In the genomic region with DNA sequence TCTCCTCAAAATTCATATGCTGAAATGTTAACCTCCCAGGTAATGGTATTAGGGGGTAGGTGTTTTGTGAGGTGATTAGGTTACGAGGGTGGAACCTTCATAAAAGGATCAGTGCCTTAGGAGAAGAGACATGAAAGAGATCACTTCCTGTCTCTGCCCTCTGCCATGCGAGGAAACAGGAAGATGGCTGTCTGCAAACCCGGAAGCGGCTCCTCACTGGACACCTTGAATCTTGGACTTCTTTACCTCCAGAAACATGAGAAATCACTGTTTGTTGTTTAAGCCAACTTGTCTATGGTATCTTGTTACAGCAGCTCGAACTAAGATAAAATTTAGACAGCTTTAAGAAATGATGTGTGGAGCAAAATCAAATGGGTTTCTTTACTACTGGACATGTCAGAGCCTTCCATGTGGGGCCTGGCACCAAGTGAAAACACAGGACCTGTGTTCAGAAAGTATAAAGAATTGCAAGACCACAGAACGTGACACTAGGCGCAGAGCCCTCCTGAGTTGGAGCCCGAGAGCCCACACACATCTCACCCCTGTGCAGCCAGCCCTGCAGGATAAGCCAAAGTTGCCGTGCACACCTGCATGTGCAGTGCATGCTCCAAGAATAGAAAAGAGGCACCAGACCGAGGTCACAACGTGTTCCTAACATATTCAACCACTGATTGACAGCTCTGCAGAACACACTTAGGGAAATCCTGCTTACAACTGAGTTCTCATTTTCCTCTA, we compare ENCODE assay signal across 19 cellular contexts.
DNase-seq lines count a peak whose midpoint lies in the region; ATAC-seq, FAIRE-seq and TF ChIP-seq lines count a peak whose summit lies in the region.
"Had no signal": no experiment of that assay in that cellular context is flagged by ENCODE, and none has a peak within 500 bp of the region (broad histone marks: within the 10 kb centered on the region; RNA-seq: fewer than 3 reads in every experiment).

No MANE protein-coding gene starts in this region.

- no peaks in the 10 kb centered on the region for H3K4me1 ChIP-seq in HepG2 (ENCODE audit: insufficient read depth, low read length)
- H3K4me1 ChIP-seq in right lobe of liver, result no peaks in the 10 kb centered on the region
- no peaks in the 10 kb centered on the region for H3K4me1 ChIP-seq in K562 (replicated peaks in 1 of 2; ENCODE audit: control insufficient read depth in 2 of 2, insufficient read depth in 2 of 2, low read length in 2 of 2)
- H3K4me1 ChIP-seq: BLaER1 had no signal

- H3K4me2 ChIP-seq in HepG2 (ENCODE audit: low read depth, low read length) (no peak overlapping the region), K562 (ENCODE audit: insufficient read depth, low read length) (no peak overlapping the region)
- H3K4me2 ChIP-seq: BLaER1, PC-9 had no signal

- H3K4me3 ChIP-seq in HepG2 (replicated peaks in 1 of 3; ENCODE audit: insufficient read depth in 1 of 3, low read depth in 2 of 3, low read length in 3 of 3) (no peak overlapping the region), right lobe of liver (no peak overlapping the region), K562 (no peak overlapping the region)
- H3K4me3 ChIP-seq: BLaER1, PC-9 had no signal

- no peak overlapping the region for H2AFZ ChIP-seq in HepG2 (ENCODE audit: low read length)
- H2AFZ ChIP-seq in K562 (ENCODE audit: low read depth, low read length), result no peak overlapping the region
- H2AFZ ChIP-seq: PC-9 had no signal

- H3K27me3 ChIP-seq in HepG2 (ENCODE audit: control insufficient read depth in 1 of 2, insufficient read depth in 2 of 2, low read length in 2 of 2) (no peaks in the 10 kb centered on the region; a peak in 1 of 5 replicates), right lobe of liver (no peaks in the 10 kb centered on the region), K562 (ENCODE audit: control insufficient read depth in 2 of 2, insufficient read depth in 2 of 2, low read length in 2 of 2) (peaks cover 5 to 18% of the 10 kb centered on the region in 2 experiments; a peak in 3 of 5 replicates)
- H3K27me3 ChIP-seq: BLaER1 had no signal

- no peak for DNase-seq in HepG2 (ENCODE audit: low spot score)
- DNase-seq in right lobe of liver, result no peak
- DNase-seq in K562 (ENCODE audit: extremely low read depth in 1 of 4, low spot score in 3 of 4), result no peak
- peak; percentile 78 for DNase-seq in osteocyte (ENCODE audit: extremely low spot score, unreplicated experiment)
- DNase-seq in GM10266 (ENCODE audit: extremely low spot score), result no peak
- no peak for DNase-seq in activated CD8-positive, alpha-beta memory T cell treated with anti-CD3 and anti-CD28 coated beads, Interleukin-2, amount 50 U/mL, for 48 hours
- DNase-seq: CD4-positive, alpha-beta memory T cell; KBM-7; NCI-H1417; NCI-H187; NCI-H345; NCI-H524 treated with DMSO at 0.1 percent for 48 hours; PC-9; SIG-M5 had no signal

- H3K36me3 ChIP-seq in HepG2 (replicated peaks in 1 of 2; ENCODE audit: control insufficient read depth in 1 of 2, insufficient read depth in 2 of 2, low read length in 2 of 2) (no peaks in the 10 kb centered on the region), right lobe of liver (no peaks in the 10 kb centered on the region), K562 (ENCODE audit: control insufficient read depth, insufficient read depth, low read length) (no peaks in the 10 kb centered on the region)
- H3K36me3 ChIP-seq: BLaER1 had no signal

- ATAC-seq in HepG2 (no peak), right lobe of liver (no peak), K562 (no peak), GM18511 (IDR thresholded peaks at IDR 0.05; ENCODE audit: unreplicated experiment) (no peak)

- H3K27me3 Mint-ChIP-seq in osteocyte (ENCODE audit: unreplicated experiment), result no peaks in the 10 kb centered on the region

- TF ChIP-seq CTCF in HepG2 (CRISPR knock-in tag; IDR thresholded peaks at IDR 0.05), result no peak
- no peak for TF ChIP-seq CTCF in right lobe of liver (IDR thresholded peaks at IDR 0.05)
- no peak for TF ChIP-seq CTCF in K562 (IDR thresholded peaks at IDR 0.05 in 2 of 3, conservative IDR thresholded peaks at IDR 0.05 in 1 of 3; ENCODE audit: insufficient read depth in 2 of 3, low read depth in 1 of 3, low read length in 3 of 3)
- no peak for TF ChIP-seq CTCF in osteocyte (IDR thresholded peaks at IDR 0.05)
- TF ChIP-seq CTCF in GM10266 (IDR thresholded peaks at IDR 0.05; ENCODE audit: control insufficient read depth, insufficient read depth, low read depth, missing control alignments), result no peak

- TF ChIP-seq EP300 in HepG2 (IDR thresholded peaks at IDR 0.05; ENCODE audit: low read depth in 2 of 2, low read length in 2 of 2), result no peak
- TF ChIP-seq EP300 in HepG2 (CRISPR knock-in tag; IDR thresholded peaks at IDR 0.05; ENCODE audit: borderline replicate concordance), result no peak
- TF ChIP-seq EP300 in K562 (IDR thresholded peaks at IDR 0.05; ENCODE audit: low read length), result no peak

- H3K9me3 ChIP-seq in HepG2 (ENCODE audit: low read length) (peaks cover 9% of the 10 kb centered on the region; the same call in 1 of the 2 replicates), right lobe of liver (no peaks in the 10 kb centered on the region), K562 (replicated peaks; ENCODE audit: control insufficient read depth, insufficient read depth, low read depth, low read length) (no peaks in the 10 kb centered on the region)

- TF ChIP-seq POLR2A in HepG2 (IDR thresholded peaks at IDR 0.05; ENCODE audit: insufficient read depth in 1 of 2, low read depth in 2 of 2, low read length in 2 of 2), result no peak
- no peak for TF ChIP-seq POLR2A in right lobe of liver (IDR thresholded peaks at IDR 0.05)
- no peak for TF ChIP-seq POLR2A in K562 (conservative IDR thresholded peaks at IDR 0.05)

- no peaks in the 10 kb centered on the region for H3K4me1 Mint-ChIP-seq in osteocyte (ENCODE audit: unreplicated experiment)

- POLR2A ChIA-PET in HepG2 (lab: Yijun Ruan, JAX), result no interaction called here
- POLR2A ChIA-PET in K562 (lab: Yijun Ruan, JAX), result interaction anchor here (0.7 kb wide), 1 partner anchor 22 kb away, joined by 3 read pairs; no protein-coding TSS in a partner anchor

- CTCF ChIA-PET in HepG2 (lab: Yijun Ruan, JAX; ENCODE audit: low intra/inter-chr PET ratio, low total read pairs) (no interaction called here), K562 (lab: Yijun Ruan, JAX; ENCODE audit: low intra/inter-chr PET ratio) (no interaction called here)

- FAIRE-seq in HepG2 (lab: Jason Lieb, UNC), result no peak
- no peak for FAIRE-seq in K562 (lab: Jason Lieb, UNC)
- FAIRE-seq: GM12891, GM18507 had no signal

- intact Hi-C loops in HepG2 (cut with micrococcal nuclease; ENCODE audit: unreplicated experiment) (no loop called here), right lobe of liver (cut with DNase I) (no loop called here), K562 (cut with micrococcal nuclease) (no loop called here)

- H3K9me1 ChIP-seq in K562 (ENCODE audit: control insufficient read depth, insufficient read depth, low read length), result no peaks in the 10 kb centered on the region

- H3K27ac Mint-ChIP-seq in osteocyte (ENCODE audit: unreplicated experiment), result no peak overlapping the region
- H3K27ac Mint-ChIP-seq: CD4-positive, alpha-beta memory T cell had no signal

- no peak overlapping the region for H3K4me3 Mint-ChIP-seq in osteocyte (ENCODE audit: unreplicated experiment)
- H3K4me3 Mint-ChIP-seq: CD4-positive, alpha-beta memory T cell had no signal

- peaks cover 23% of the 10 kb centered on the region for H3K9me3 Mint-ChIP-seq in osteocyte (ENCODE audit: unreplicated experiment)

- no peaks in the 10 kb centered on the region for H3K36me3 Mint-ChIP-seq in osteocyte (ENCODE audit: unreplicated experiment)
- H3K36me3 Mint-ChIP-seq: CD4-positive, alpha-beta memory T cell had no signal

- BruUV-seq in HepG2 (replicated peaks; lab: Mats Ljungman, UMichigan) (no TSS peak), K562 (replicated peaks; lab: Mats Ljungman, UMichigan) (no TSS peak)

- no peak overlapping the region for H3K27ac ChIP-seq in HepG2 (ENCODE audit: extremely low read length, insufficient read depth, low read length)
- H3K27ac ChIP-seq in right lobe of liver, result no peak overlapping the region
- H3K27ac ChIP-seq in K562 (ENCODE audit: extremely low read depth, low read depth, low read length), result no peak overlapping the region
- H3K27ac ChIP-seq: BLaER1, PC-9, RWPE1 had no signal

- no peak for TF ChIP-seq RAD21 in HepG2 (CRISPR knock-in tag; IDR thresholded peaks at IDR 0.05)
- TF ChIP-seq RAD21 in K562 (CRISPR knock-in tag; conservative IDR thresholded peaks at IDR 0.05 in 1 of 2, IDR thresholded peaks at IDR 0.05 in 1 of 2), result no peak

- in situ Hi-C loops in HepG2 (cut with HindIII; ENCODE audit: extremely low pct_ligation_motif_present, low pct_unique_long_range_greater_than_20kb) (no loop called here), K562 (cut with MboI) (no loop called here)

- no peak overlapping the region for H3K9ac ChIP-seq in HepG2 (ENCODE audit: insufficient read depth, low read depth, low read length)
- no peak overlapping the region for H3K9ac ChIP-seq in K562 (ENCODE audit: insufficient read depth in 1 of 2, low read depth in 2 of 2, low read length in 2 of 2)
- H3K9ac ChIP-seq: BLaER1 had no signal

- no peaks in the 10 kb centered on the region for H4K20me1 ChIP-seq in HepG2 (ENCODE audit: insufficient read depth, low read length)
- H4K20me1 ChIP-seq in K562 (replicated peaks; ENCODE audit: control insufficient read depth, insufficient read depth, low read length), result no peaks in the 10 kb centered on the region; the same call in 1 of the 2 replicates
- H4K20me1 ChIP-seq: BLaER1 had no signal

- 6% methylated on average over 11 of the region's 11 CpGs for WGBS in HepG2 (ENCODE audit: low lambda C conversion rate)
- 40% methylated on average over 11 of the region's 11 CpGs for WGBS in right lobe of liver (ENCODE audit: insufficient coverage, low coverage, low lambda C conversion rate, missing lambda C conversion rate)
- WGBS in K562 (ENCODE audit: insufficient coverage, low coverage, missing lambda C conversion rate), result 3% methylated on average over 11 of the region's 11 CpGs

- H3K79me2 ChIP-seq in HepG2 (ENCODE audit: insufficient read depth, low read length), result no peaks in the 10 kb centered on the region
- H3K79me2 ChIP-seq in K562 (ENCODE audit: control insufficient read depth, insufficient read depth, low read length), result no peaks in the 10 kb centered on the region

TF ChIP-seq in HepG2, 621 proteins besides CTCF, POLR2A, EP300 and RAD21:
- TF ChIP-seq GABPA (IDR thresholded peaks at IDR 0.05; ENCODE audit: low read depth, low read length) (no peak), GABPA (CRISPR knock-in tag; IDR thresholded peaks at IDR 0.05; ENCODE audit: low read depth) (peak; percentile 41; the same call in 1 of the 2 replicates), KAT2B (IDR thresholded peaks at IDR 0.05; ENCODE audit: borderline replicate concordance, low read depth, low read length) (no peak)

Comparison
In these comparisons a context has a peak if more than half of its experiments do, and no peak if none do; other contexts are left out.
1. Of the 241 proteins assayed by ChIP-seq in both HepG2 and K562: peak only in HepG2: none; only in K562: ELF1; in both: none; in neither: 239; mixed calls (peak in some experiments, not most) for 1.